17 cellular contexts compared by ENCODE assay signal in the genomic region with DNA sequence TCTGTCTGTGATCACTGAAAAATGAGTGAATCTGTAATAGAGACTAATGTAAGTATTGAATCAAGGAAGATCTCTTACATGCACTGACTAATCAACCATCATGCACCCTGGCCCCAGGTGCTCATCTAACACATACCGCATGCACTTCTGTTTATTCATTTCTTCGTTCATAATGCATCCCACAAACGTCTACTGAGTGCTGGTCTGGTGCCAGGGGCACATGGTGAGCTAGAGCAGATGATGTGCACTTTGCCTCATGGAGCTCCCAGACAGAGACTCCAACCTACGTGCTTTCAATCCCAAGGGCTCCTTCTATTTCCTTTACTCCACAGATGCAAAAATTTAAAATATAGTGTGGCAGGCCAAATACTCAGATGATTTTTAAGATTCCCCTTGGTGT. TPM values are rescaled to one million over a fixed set of nuclear protein-coding genes. Genes with fewer than 3 reads are reported as not detected.
A peak's percentile ranks its signal among the peaks of the same experiment; 100 is the strongest.
DNase-seq lines count a peak whose midpoint lies in the region; ATAC-seq and TF ChIP-seq lines count a peak whose summit lies in the region.
"Had no signal": no experiment of that assay in that cellular context is flagged by ENCODE, and none has a peak within 500 bp of the region (broad histone marks: within the 10 kb centered on the region; RNA-seq: fewer than 3 reads in every experiment).

No MANE protein-coding gene starts in this region.

- H3K9ac ChIP-seq in mesenchymal stem cell (ENCODE audit: low read length) = no peak overlapping the region
- H3K9ac ChIP-seq: BLaER1 had no signal

- H2AK5ac ChIP-seq in mesenchymal stem cell (ENCODE audit: low read length, severe bottlenecking) = no peak overlapping the region

- no peak overlapping the region for H4K8ac ChIP-seq in mesenchymal stem cell (ENCODE audit: low read length)

- TF ChIP-seq CTCF in dorsolateral prefrontal cortex (IDR thresholded peaks at IDR 0.05 in 54 of 56, conservative IDR thresholded peaks at IDR 0.05 in 2 of 56; ENCODE audit: low read depth in 1 of 56, partially characterized antibody in 56 of 56) (no peak), GM13977 (IDR thresholded peaks at IDR 0.05; ENCODE audit: extremely low read depth, insufficient read depth, missing control alignments) (no peak), vagina (IDR thresholded peaks at IDR 0.05) (no peak)

- no peaks in the 10 kb centered on the region for H3K36me3 ChIP-seq in mesenchymal stem cell (ENCODE audit: control insufficient read depth in 1 of 2, insufficient read depth in 2 of 2, low read depth in 1 of 2, low read length in 2 of 2)
- no peaks in the 10 kb centered on the region for H3K36me3 ChIP-seq in vagina
- H3K36me3 ChIP-seq: BLaER1 had no signal

- H3K4me3 ChIP-seq in dorsolateral prefrontal cortex = no peak overlapping the region
- no peak overlapping the region for H3K4me3 ChIP-seq in mesenchymal stem cell (ENCODE audit: insufficient read depth in 1 of 2, low read depth in 1 of 2, low read length in 2 of 2)
- H3K4me3 ChIP-seq in vagina = no peak overlapping the region
- H3K4me3 ChIP-seq: BLaER1, GM23338 had no signal

- no peak overlapping the region for H3K14ac ChIP-seq in mesenchymal stem cell (ENCODE audit: low read length in 2 of 2)

- H3K23ac ChIP-seq in mesenchymal stem cell (ENCODE audit: low read length in 2 of 2) = no peak overlapping the region

- H3K27ac ChIP-seq in angular gyrus (ENCODE audit: low read depth, low read length) (peak overlapping the region; percentile 11), dorsolateral prefrontal cortex (peak overlapping the region in 58 of 59 donors; percentile 20 to 99 (median 97)), mesenchymal stem cell (ENCODE audit: low read length, poor library complexity, severe bottlenecking) (no peak overlapping the region), temporal lobe (ENCODE audit: low read depth, low read length) (peak overlapping the region; percentile 80), vagina (no peak overlapping the region)
- H3K27ac ChIP-seq: BLaER1 had no signal

- H3K36me3 Mint-ChIP-seq in activated naive CD8-positive, alpha-beta T cell treated with anti-CD3 and anti-CD28 coated beads, Interleukin-2, amount 50 U/mL, for 24 hours (ENCODE audit: low read depth) = no peaks in the 10 kb centered on the region
- H3K36me3 Mint-ChIP-seq: CD14-positive monocyte; CD4-positive, alpha-beta memory T cell had no signal

- ATAC-seq in activated naive CD8-positive, alpha-beta T cell treated with anti-CD3 and anti-CD28 coated beads, Interleukin-2, amount 50 U/mL, for 24 hours = no peak
- ATAC-seq: GM23338 had no signal

- no peak overlapping the region for H2AFZ ChIP-seq in mesenchymal stem cell (ENCODE audit: low read depth, low read length)

- H3K4me1 Mint-ChIP-seq in activated naive CD8-positive, alpha-beta T cell treated with anti-CD3 and anti-CD28 coated beads, Interleukin-2, amount 50 U/mL, for 24 hours = peaks cover 6% of the 10 kb centered on the region
- H3K4me1 Mint-ChIP-seq: CD14-positive monocyte; CD4-positive, alpha-beta memory T cell; GM23338 had no signal

- TF ChIP-seq POLR2A in vagina (IDR thresholded peaks at IDR 0.05) = no peak

- in situ Hi-C loops in GM13977 (cut with MboI; ENCODE audit: low pct_unique_long_range_greater_than_20kb, low sequenced_read_pairs, unreplicated experiment) = no loop called here

- intact Hi-C loops in dorsolateral prefrontal cortex (cut with DNase I) (loop anchor here (1.0 to 10.0 kb wide), 7 partner anchors 8 to 195 kb away; no protein-coding TSS in a partner anchor), vagina (cut with DNase I) (no loop called here)

- peak overlapping the region; percentile 8 for H4K91ac ChIP-seq in mesenchymal stem cell (ENCODE audit: low read length)

- H3K4me1 ChIP-seq in mesenchymal stem cell (ENCODE audit: control insufficient read depth, insufficient read depth, low read depth, low read length) (no peaks in the 10 kb centered on the region), vagina (no peaks in the 10 kb centered on the region)

- H3K79me1 ChIP-seq in mesenchymal stem cell (replicated peaks; ENCODE audit: low read length, poor library complexity, severe bottlenecking) = no peaks in the 10 kb centered on the region

- no peaks in the 10 kb centered on the region for H3K9me3 Mint-ChIP-seq in activated naive CD8-positive, alpha-beta T cell treated with anti-CD3 and anti-CD28 coated beads, Interleukin-2, amount 50 U/mL, for 24 hours
- H3K9me3 Mint-ChIP-seq: GM23338 had no signal

- no peak overlapping the region for H2BK5ac ChIP-seq in mesenchymal stem cell (ENCODE audit: low read depth, low read length, poor library complexity, severe bottlenecking)

- no peak overlapping the region for H3K4me2 ChIP-seq in mesenchymal stem cell (ENCODE audit: low read length, poor library complexity, severe bottlenecking)
- H3K4me2 ChIP-seq: BLaER1, GM23338 had no signal

- no peak overlapping the region for H3K18ac ChIP-seq in mesenchymal stem cell (ENCODE audit: low read depth in 1 of 2, low read length in 2 of 2)

- no peak overlapping the region for H3K4me3 Mint-ChIP-seq in activated naive CD8-positive, alpha-beta T cell treated with anti-CD3 and anti-CD28 coated beads, Interleukin-2, amount 50 U/mL, for 24 hours
- H3K4me3 Mint-ChIP-seq: CD14-positive monocyte; CD4-positive, alpha-beta memory T cell; GM23338 had no signal

- peak overlapping the region; percentile 45 for H2BK15ac ChIP-seq in mesenchymal stem cell (ENCODE audit: low read depth, poor library complexity, severe bottlenecking)

- DNase-seq in dorsolateral prefrontal cortex (no peak), mesenchymal stem cell (no peak), GM13977 (ENCODE audit: low spot score) (no peak), vagina (ENCODE audit: extremely low spot score in 2 of 2) (no peak)
- no peak for DNase-seq in activated naive CD8-positive, alpha-beta T cell treated with anti-CD3 and anti-CD28 coated beads, Interleukin-2, amount 50 U/mL, for 24 hours
- DNase-seq: 8988T; CD4-positive, alpha-beta memory T cell; DMS153; DMS79; GDM1; HCEC 1CT had no signal

- H3K4ac ChIP-seq in mesenchymal stem cell (ENCODE audit: low read depth in 1 of 2, low read length in 2 of 2) = no peak overlapping the region

- H3K9me3 ChIP-seq in mesenchymal stem cell (ENCODE audit: control insufficient read depth, low read length) (no peaks in the 10 kb centered on the region), vagina (no peaks in the 10 kb centered on the region)
- H3K9me3 ChIP-seq: BLaER1 had no signal

- H3K27ac Mint-ChIP-seq in activated naive CD8-positive, alpha-beta T cell treated with anti-CD3 and anti-CD28 coated beads, Interleukin-2, amount 50 U/mL, for 24 hours = no peak overlapping the region
- H3K27ac Mint-ChIP-seq: CD14-positive monocyte; CD4-positive, alpha-beta memory T cell; GM23338 had no signal

- 68% methylated on average over 3 of the region's 4 CpGs for WGBS in mesenchymal stem cell

- H2BK12ac ChIP-seq in mesenchymal stem cell (ENCODE audit: low read length in 2 of 2) = peak overlapping the region in 1 of 2 experiments; percentile 29

- H3K27me3 ChIP-seq in dorsolateral prefrontal cortex = no peaks in the 10 kb centered on the region
- H3K27me3 ChIP-seq in mesenchymal stem cell (ENCODE audit: control insufficient read depth in 1 of 2, insufficient read depth in 1 of 2, low read length in 2 of 2) = peaks cover 0 to 5% of the 10 kb centered on the region in 2 experiments
- no peaks in the 10 kb centered on the region for H3K27me3 ChIP-seq in vagina
- H3K27me3 ChIP-seq: BLaER1 had no signal

- peaks cover 2% of the 10 kb centered on the region for H3K27me3 Mint-ChIP-seq in activated naive CD8-positive, alpha-beta T cell treated with anti-CD3 and anti-CD28 coated beads, Interleukin-2, amount 50 U/mL, for 24 hours

- H2BK120ac ChIP-seq in mesenchymal stem cell (ENCODE audit: low read depth, low read length) = peak overlapping the region; percentile 39

RNA-seq across cellular contexts. Expression of gene C10orf90, which starts 10.7 kb away (rescaled TPM):
- total RNA-seq in dorsolateral prefrontal cortex (100 to 1,000 TPM in 6 of 120 experiments, 10 to 100 TPM in 113, 1 to 10 TPM in 1; 8.8 to 166 (median 43.8) TPM), temporal lobe (0.49 TPM), vagina (not detected)
- polyA plus RNA-seq in mesenchymal stem cell (2013, experiment 1 of 2) = 1.2 TPM
- 1.2 TPM for polyA plus RNA-seq in mesenchymal stem cell (2013, experiment 2 of 2)
- total RNA-seq: A673; CD4-positive, alpha-beta memory T cell had no signal
- polyA plus RNA-seq: CD14-positive monocyte; CD4-positive, alpha-beta memory T cell had no signal

Comparison
In these comparisons a context has a peak if more than half of its experiments do, and no peak if none do; other contexts are left out.
1. H3K27ac ChIP-seq: peak in angular gyrus (single experiment), dorsolateral prefrontal cortex (58 of 59) and temporal lobe (single experiment); none in mesenchymal stem cell (single experiment) and vagina (single experiment).